8 cellular contexts compared by ENCODE assay signal in the genomic region with DNA sequence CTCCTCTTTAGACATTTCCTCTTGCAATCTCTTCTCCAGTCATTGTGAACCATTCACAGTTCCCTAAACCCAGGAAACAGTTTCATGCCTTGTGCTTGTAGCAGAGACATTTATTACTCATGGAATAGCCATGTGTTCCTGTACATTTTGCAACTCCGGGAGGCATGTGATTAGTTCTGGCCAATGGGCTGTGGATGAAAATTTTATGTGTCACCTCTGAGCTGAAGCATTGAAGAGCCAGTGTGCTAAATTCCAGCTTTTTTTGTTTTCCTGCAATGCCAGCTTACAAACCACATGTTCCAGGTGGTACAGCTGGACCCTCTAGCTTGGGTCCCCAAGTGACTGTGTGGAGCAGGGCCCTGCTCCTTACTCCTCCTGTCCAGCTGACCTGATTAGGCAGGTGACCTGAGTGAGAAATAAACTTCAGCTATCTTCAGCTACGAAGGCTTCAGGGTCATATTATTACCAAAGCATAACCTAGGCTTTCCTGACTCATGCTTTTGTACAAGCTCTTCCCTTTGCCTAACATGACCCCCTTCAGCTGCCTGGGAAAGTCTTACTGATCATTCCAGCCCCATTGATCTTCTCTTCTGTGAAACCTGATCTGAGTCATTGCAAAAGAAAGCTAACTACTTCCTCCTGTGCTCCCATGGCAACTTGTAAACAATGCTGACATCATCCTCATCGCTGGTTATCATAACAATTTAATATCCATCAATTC.
DNase-seq lines count a peak whose midpoint lies in the region; ATAC-seq and TF ChIP-seq lines count a peak whose summit lies in the region.

No MANE protein-coding gene starts in this region.

- intact Hi-C loops in vagina (cut with DNase I), result no loop called here

- H3K9me3 ChIP-seq in vagina, result no peaks in the 10 kb centered on the region

- DNase-seq in HCEC 1CT (peak; percentile 97), LoVo (ENCODE audit: low spot score) (peak; percentile 84), T-helper 9 cell (peak; percentile 10), dedifferentiated amniotic fluid mesenchymal stem cell (ENCODE audit: extremely low spot score) (peak; percentile 84), mesenteric fat pad (ENCODE audit: low spot score) (peak; percentile 22), vagina (ENCODE audit: extremely low spot score in 2 of 2) (no peak), NCI-H82 (lab: John Stamatoyannopoulos, UW) (no peak)

- peak; percentile 90 for ATAC-seq in GM18499 (IDR thresholded peaks at IDR 0.05; ENCODE audit: insufficient read depth, unreplicated experiment)

- H3K36me3 ChIP-seq in vagina, result no peaks in the 10 kb centered on the region

- H3K27ac ChIP-seq in vagina, result peak overlapping the region; percentile 67

- H3K27me3 ChIP-seq in vagina, result no peaks in the 10 kb centered on the region

- H3K4me1 ChIP-seq in vagina, result peaks cover 29% of the 10 kb centered on the region

- TF ChIP-seq POLR2A in vagina (IDR thresholded peaks at IDR 0.05), result no peak

- H3K4me3 ChIP-seq in vagina, result no peak overlapping the region

- TF ChIP-seq CTCF in vagina (IDR thresholded peaks at IDR 0.05), result no peak

Comparison
In these comparisons a context has a peak if more than half of its experiments do, and no peak if none do; other contexts are left out.
1. DNase-seq: peak in HCEC 1CT (single experiment), LoVo (single experiment), T-helper 9 cell (single experiment), dedifferentiated amniotic fluid mesenchymal stem cell (single experiment) and mesenteric fat pad (single experiment); none in vagina (0 of 2) and NCI-H82 (single experiment).